26 cellular contexts compared by ENCODE assay signal in the genomic region with DNA sequence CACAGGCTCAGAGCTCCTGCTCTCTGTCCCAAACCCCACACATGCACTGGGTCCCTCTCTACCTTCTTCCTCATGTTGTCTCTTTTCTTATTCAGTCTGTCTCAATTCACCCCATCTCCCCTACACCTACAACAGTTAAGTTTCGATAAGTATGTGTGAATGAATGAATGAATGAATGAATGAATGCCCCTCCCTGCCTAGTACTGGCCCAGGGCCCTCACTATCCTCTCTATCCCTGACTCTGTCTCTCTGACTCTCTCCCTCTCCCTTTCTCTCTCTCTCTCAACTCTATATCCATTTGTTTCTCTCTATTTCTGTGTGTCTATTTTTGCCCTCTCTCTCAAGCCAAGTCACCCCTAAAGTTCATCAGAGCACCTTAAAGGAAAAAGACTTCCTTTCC. TPM values are rescaled to one million over a fixed set of nuclear protein-coding genes. Genes with fewer than 3 reads are reported as not detected.
DNase-seq lines count a peak whose midpoint lies in the region; ATAC-seq, FAIRE-seq and TF ChIP-seq lines count a peak whose summit lies in the region.
"Had no signal": no experiment of that assay in that cellular context is flagged by ENCODE, and none has a peak within 500 bp of the region (broad histone marks: within the 10 kb centered on the region; RNA-seq: fewer than 3 reads in every experiment).

No MANE protein-coding gene starts in this region.

- H3K4me2 ChIP-seq in mammary epithelial cell (ENCODE audit: insufficient read depth, low read depth, low read length) (no peak overlapping the region), astrocyte (ENCODE audit: low read length) (no peak overlapping the region)

- POLR2A ChIA-PET in MCF 10A (lab: Yijun Ruan, JAX) = interaction anchor here (0.6 to 2.0 kb wide), 12 partner anchors 29 to 957 kb away, joined by 3 to 11 read pairs (median 5); a partner anchor contains a TSS

- no peaks in the 10 kb centered on the region for H3K9me3 Mint-ChIP-seq in MCF 10A (ENCODE audit: unreplicated experiment)
- peaks cover 2% of the 10 kb centered on the region for H3K9me3 Mint-ChIP-seq in astrocyte (ENCODE audit: unreplicated experiment)
- no peaks in the 10 kb centered on the region for H3K9me3 Mint-ChIP-seq in natural killer cell
- H3K9me3 Mint-ChIP-seq in mesothelial cell of epicardium = no peaks in the 10 kb centered on the region
- no peaks in the 10 kb centered on the region for H3K9me3 Mint-ChIP-seq in activated T-cell treated with anti-CD3 and anti-CD28 coated beads, Interleukin-2, amount 50 U/mL, for 4 hours

- in situ Hi-C loops in mammary epithelial cell (cut with MboI; ENCODE audit: low sequenced_read_pairs in 2 of 2) = loop anchor here in 1 of 2 donors (10.0 kb wide), 1 partner anchor 86 kb away; no protein-coding TSS in a partner anchor

- WGBS in mammary epithelial cell (ENCODE audit: low coverage, missing lambda C conversion rate) = 100% methylated on average over 1 of the region's 1 CpG
- 85 to 88% methylated on average over 1 of the region's 1 CpG for WGBS in esophagus squamous epithelium, 2 donors

- H2AFZ ChIP-seq in mammary epithelial cell (ENCODE audit: low read depth, low read length) (no peak overlapping the region), astrocyte (ENCODE audit: low read depth, low read length) (no peak overlapping the region)
- H2AFZ ChIP-seq: GM23248 had no signal

- dilution Hi-C loops in mammary epithelial cell (cut with HindIII; ENCODE audit: low sequenced_read_pairs) = no loop called here

- FAIRE-seq in astrocyte (lab: Jason Lieb, UNC) = no peak
- FAIRE-seq: GM18507 had no signal

- H3K4me1 Mint-ChIP-seq in MCF 10A (ENCODE audit: insufficient read depth, unreplicated experiment) (peaks cover 51% of the 10 kb centered on the region), astrocyte (ENCODE audit: low read depth, unreplicated experiment) (no peaks in the 10 kb centered on the region), natural killer cell (no peaks in the 10 kb centered on the region), mesothelial cell of epicardium (peaks cover 4% of the 10 kb centered on the region)
- no peaks in the 10 kb centered on the region for H3K4me1 Mint-ChIP-seq in activated T-cell treated with anti-CD3 and anti-CD28 coated beads, Interleukin-2, amount 50 U/mL, for 4 hours (ENCODE audit: low read depth)

- H3K27ac Mint-ChIP-seq in MCF 10A (ENCODE audit: low read depth, unreplicated experiment) (peak overlapping the region; percentile 97), astrocyte (ENCODE audit: unreplicated experiment) (peak overlapping the region; percentile 2), natural killer cell (no peak overlapping the region), mesothelial cell of epicardium (no peak overlapping the region)

- BruUV-seq in MCF 10A (replicated peaks; lab: Mats Ljungman, UMichigan) = no TSS peak
- BruUV-seq in mammary epithelial cell (replicated peaks; lab: Mats Ljungman, UMichigan) = no TSS peak

- H3K4me3 ChIP-seq in mammary epithelial cell (replicated peaks in 1 of 3; ENCODE audit: insufficient read depth in 1 of 3, low read depth in 2 of 3, low read length in 3 of 3) = no peak overlapping the region
- H3K4me3 ChIP-seq in astrocyte (ENCODE audit: insufficient read depth, low read depth, low read length) = no peak overlapping the region
- no peak overlapping the region for H3K4me3 ChIP-seq in esophagus squamous epithelium
- no peak overlapping the region for H3K4me3 ChIP-seq in vagina
- H3K4me3 ChIP-seq: GM23248, SJCRH30 had no signal

- H3K79me2 ChIP-seq in mammary epithelial cell (ENCODE audit: insufficient read depth, low read length) (peaks cover 8% of the 10 kb centered on the region), astrocyte (ENCODE audit: insufficient read depth, low read length) (no peaks in the 10 kb centered on the region)

- H3K9ac ChIP-seq in mammary epithelial cell (ENCODE audit: insufficient read depth, low read length) (no peak overlapping the region), astrocyte (ENCODE audit: low read length) (no peak overlapping the region)
- H3K9ac ChIP-seq: GM23248 had no signal

- H4K20me1 ChIP-seq in mammary epithelial cell (ENCODE audit: insufficient read depth, low read length) (no peaks in the 10 kb centered on the region), astrocyte (ENCODE audit: insufficient read depth, low read length) (no peaks in the 10 kb centered on the region)

- H3K9me3 ChIP-seq in mammary epithelial cell (replicated peaks; ENCODE audit: insufficient read depth, low read length) (no peaks in the 10 kb centered on the region), astrocyte (ENCODE audit: insufficient read depth, low read depth, low read length) (no peaks in the 10 kb centered on the region), esophagus squamous epithelium (no peaks in the 10 kb centered on the region), vagina (no peaks in the 10 kb centered on the region)
- H3K9me3 ChIP-seq: SJCRH30 had no signal

- TF ChIP-seq CTCF in MCF 10A (IDR thresholded peaks at IDR 0.05; ENCODE audit: unreplicated experiment) (no peak), mammary epithelial cell (conservative IDR thresholded peaks at IDR 0.05 in 1 of 2, IDR thresholded peaks at IDR 0.05 in 1 of 2; ENCODE audit: extremely low read depth in 1 of 2, insufficient read depth in 1 of 2, low read depth in 1 of 2, low read length in 2 of 2) (no peak), astrocyte (IDR thresholded peaks at IDR 0.05; ENCODE audit: insufficient read depth, low read depth, low read length) (no peak), esophagus squamous epithelium (IDR thresholded peaks at IDR 0.05) (no peak), vagina (IDR thresholded peaks at IDR 0.05) (no peak), natural killer cell (IDR thresholded peaks at IDR 0.05) (no peak), mesothelial cell of epicardium (IDR thresholded peaks at IDR 0.05; ENCODE audit: unreplicated experiment) (no peak)

- DNase-seq in MCF 10A (ENCODE audit: unreplicated experiment) (no peak), mammary epithelial cell (no peak), astrocyte (ENCODE audit: low read depth) (no peak), esophagus squamous epithelium (lab: John Stamatoyannopoulos, UW) (no peak), vagina (ENCODE audit: extremely low spot score in 2 of 2) (no peak), natural killer cell (no peak), mesothelial cell of epicardium (ENCODE audit: low spot score in 2 of 2, unreplicated experiment in 2 of 2) (no peak)
- no peak for DNase-seq in activated T-cell treated with anti-CD3 and anti-CD28 coated beads, Interleukin-2, amount 50 U/mL, for 4 hours
- DNase-seq: 8988T; ACHN; DMS153; GM23248; HCEC 1CT; Karpas-422; NCI-H1092 treated with DMSO at 0.1 percent for 48 hours; NCI-H1436; NCI-H187; NCI-H2171 treated with DMSO at 0.1 percent for 48 hours; NCI-H345; NCI-H524; NCI-H774; NK-92 treated with Interleukin-12 subunit alpha and Interleukin-12 subunit beta, amount 100 ng/mL, for 24 hours; SJCRH30 had no signal

- H3K36me3 Mint-ChIP-seq in MCF 10A (ENCODE audit: insufficient read depth, unreplicated experiment) = peaks cover 31% of the 10 kb centered on the region
- no peaks in the 10 kb centered on the region for H3K36me3 Mint-ChIP-seq in astrocyte (ENCODE audit: low read depth, unreplicated experiment)
- H3K36me3 Mint-ChIP-seq in natural killer cell = no peaks in the 10 kb centered on the region
- H3K36me3 Mint-ChIP-seq in mesothelial cell of epicardium = no peaks in the 10 kb centered on the region
- H3K36me3 Mint-ChIP-seq in activated T-cell treated with anti-CD3 and anti-CD28 coated beads, Interleukin-2, amount 50 U/mL, for 4 hours (ENCODE audit: insufficient read depth) = no peaks in the 10 kb centered on the region

- intact Hi-C loops in MCF 10A (cut with micrococcal nuclease) = no loop called here
- intact Hi-C loops in mammary epithelial cell (cut with micrococcal nuclease) = no loop called here
- intact Hi-C loops in esophagus squamous epithelium (cut with DNase I) = no loop called here
- intact Hi-C loops in vagina (cut with DNase I) = no loop called here
- intact Hi-C loops in natural killer cell (cut with micrococcal nuclease) = no loop called here

- H3K4me3 Mint-ChIP-seq in MCF 10A (ENCODE audit: unreplicated experiment) (no peak overlapping the region), astrocyte (ENCODE audit: unreplicated experiment) (no peak overlapping the region), natural killer cell (no peak overlapping the region), mesothelial cell of epicardium (no peak overlapping the region)
- H3K4me3 Mint-ChIP-seq in activated T-cell treated with anti-CD3 and anti-CD28 coated beads, Interleukin-2, amount 50 U/mL, for 4 hours = no peak overlapping the region

- H3K27me3 ChIP-seq in mammary epithelial cell (ENCODE audit: insufficient read depth, low read length) = no peaks in the 10 kb centered on the region
- H3K27me3 ChIP-seq in astrocyte (ENCODE audit: insufficient read depth, low read length) = peaks cover 7% of the 10 kb centered on the region
- peaks cover 0 to 62% (median 0%) of the 10 kb centered on the region in 4 donors for H3K27me3 ChIP-seq in esophagus squamous epithelium
- H3K27me3 ChIP-seq in vagina = no peaks in the 10 kb centered on the region
- H3K27me3 ChIP-seq: SJCRH30 had no signal

- H3K36me3 ChIP-seq in mammary epithelial cell (ENCODE audit: insufficient read depth, low read length) (peaks cover 8% of the 10 kb centered on the region), astrocyte (ENCODE audit: insufficient read depth, low read length) (no peaks in the 10 kb centered on the region), esophagus squamous epithelium (no peaks in the 10 kb centered on the region), vagina (no peaks in the 10 kb centered on the region)
- H3K36me3 ChIP-seq: SJCRH30 had no signal

- H3K4me1 ChIP-seq in mammary epithelial cell (ENCODE audit: insufficient read depth, low read length) (peaks cover 60% of the 10 kb centered on the region), astrocyte (ENCODE audit: insufficient read depth, low read length) (no peaks in the 10 kb centered on the region), esophagus squamous epithelium (peaks cover 0 to 57% (median 19%) of the 10 kb centered on the region in 3 donors), vagina (peaks cover 25% of the 10 kb centered on the region)

- TF ChIP-seq POLR2A in esophagus squamous epithelium (IDR thresholded peaks at IDR 0.05) (no peak), vagina (IDR thresholded peaks at IDR 0.05) (no peak)

- H3K27ac ChIP-seq in mammary epithelial cell (ENCODE audit: insufficient read depth, low read depth, low read length) = no peak overlapping the region
- H3K27ac ChIP-seq in astrocyte (ENCODE audit: low read depth, low read length) = no peak overlapping the region
- H3K27ac ChIP-seq in esophagus squamous epithelium = peak overlapping the region in 3 of 4 donors; percentile 50 to 70 (median 53)
- H3K27ac ChIP-seq in vagina = peak overlapping the region; percentile 60
- H3K27ac ChIP-seq: GM23248, HL-60, SJCRH30 had no signal

- CTCF ChIA-PET in MCF 10A (lab: Yijun Ruan, JAX) (interaction anchor here (0.5 to 5.5 kb wide), 17 partner anchors 10 to 722 kb away, joined by 3 to 60 read pairs (median 6); a partner anchor contains a TSS), mammary epithelial cell (lab: Charles Lee; ENCODE audit: low non-redundant PET) (no interaction called here)

- peaks cover 4% of the 10 kb centered on the region for H3K27me3 Mint-ChIP-seq in MCF 10A (ENCODE audit: insufficient read depth, unreplicated experiment)
- H3K27me3 Mint-ChIP-seq in astrocyte (ENCODE audit: low read depth, unreplicated experiment) = peaks cover 53% of the 10 kb centered on the region
- H3K27me3 Mint-ChIP-seq in natural killer cell (ENCODE audit: low read depth in 2 of 2) = peaks cover 24 to 25% of the 10 kb centered on the region in 2 donors
- H3K27me3 Mint-ChIP-seq in mesothelial cell of epicardium (ENCODE audit: low read depth) = no peaks in the 10 kb centered on the region
- H3K27me3 Mint-ChIP-seq in activated T-cell treated with anti-CD3 and anti-CD28 coated beads, Interleukin-2, amount 50 U/mL, for 4 hours (ENCODE audit: low read depth) = peaks cover 60% of the 10 kb centered on the region

- no peak for ATAC-seq in natural killer cell
- ATAC-seq in activated T-cell treated with anti-CD3 and anti-CD28 coated beads, Interleukin-2, amount 50 U/mL, for 4 hours = no peak

RNA-seq across cellular contexts. Expression of a gene that starts 6.7 kb away (rescaled TPM):
- 0.21 and 0.27 TPM in 2 replicates for total RNA-seq in MCF 10A (2022)
- total RNA-seq in mammary epithelial cell = under 1 TPM; 0.17 to 0.80 TPM
- polyA plus RNA-seq in mammary epithelial cell = 0.35 TPM
- not detected for polyA minus RNA-seq in mammary epithelial cell
- 0.09 TPM in 1 of 2 replicates, not detected in the other for total RNA-seq in astrocyte
- under 1 TPM in 2 of 4 donors, not detected in 2; 0.19 to 0.61 TPM for total RNA-seq in esophagus squamous epithelium
- total RNA-seq in vagina = not detected
- total RNA-seq in natural killer cell = not detected
- not detected in 3 replicates for total RNA-seq in mesothelial cell of epicardium
- not detected for total RNA-seq in activated T-cell treated with anti-CD3 and anti-CD28 coated beads, Interleukin-2, amount 50 U/mL, for 4 hours
- total RNA-seq: GM23248, SJCRH30 had no signal
- polyA plus RNA-seq: BJ, GM23248 had no signal

RNA-seq across cellular contexts. Expression of a gene that starts 8.2 kb away (rescaled TPM):
- total RNA-seq in MCF 10A (2022) (696 and 1,755 TPM in 2 replicates), mammary epithelial cell (1,000 to 10,000 TPM; 4,602 to 9,976 TPM), astrocyte (1.0 and 2.2 TPM in 2 replicates), esophagus squamous epithelium (1,000 to 10,000 TPM in 2 of 4 donors, 100 to 1,000 TPM in 2; 115 to 7,717 (median 1,579) TPM), vagina (1,546 TPM), natural killer cell (not detected), mesothelial cell of epicardium (0.45 TPM in 1 of 3 replicates, not detected in the others)
- 26,464 TPM for polyA plus RNA-seq in mammary epithelial cell
- polyA minus RNA-seq in mammary epithelial cell = 15,260 TPM
- not detected for total RNA-seq in activated T-cell treated with anti-CD3 and anti-CD28 coated beads, Interleukin-2, amount 50 U/mL, for 4 hours
- total RNA-seq: GM23248, SJCRH30 had no signal

RNA-seq across cellular contexts. Expression of a gene that starts 34.0 kb away (rescaled TPM):
- 74.5 and 109 TPM in 2 replicates for total RNA-seq in MCF 10A (2022)
- total RNA-seq in mammary epithelial cell = 1,000 to 10,000 TPM in 1 of 2 donors, 100 to 1,000 TPM in 1; 585 to 1,021 TPM
- 659 TPM for polyA plus RNA-seq in mammary epithelial cell
- 694 TPM for polyA minus RNA-seq in mammary epithelial cell
- 0.79 and 1.3 TPM in 2 replicates for total RNA-seq in astrocyte
- total RNA-seq in esophagus squamous epithelium = 1,000 to 10,000 TPM in 2 of 4 donors, 100 to 1,000 TPM in 2; 156 to 6,712 (median 1,275) TPM
- 872 TPM for total RNA-seq in vagina
- total RNA-seq in natural killer cell = not detected
- total RNA-seq in mesothelial cell of epicardium = 0.40 to 0.79 TPM (median 0.40 TPM) in 3 replicates
- total RNA-seq in activated T-cell treated with anti-CD3 and anti-CD28 coated beads, Interleukin-2, amount 50 U/mL, for 4 hours = not detected

RNA-seq across cellular contexts. Expression of a gene that starts 45.8 kb away (rescaled TPM):
- total RNA-seq in MCF 10A (2022) (1,990 and 4,105 TPM in 2 replicates), mammary epithelial cell (over 10,000 TPM; 10,365 to 24,723 TPM), astrocyte (21.4 and 28.3 TPM in 2 replicates), esophagus squamous epithelium (1,000 to 10,000 TPM in 1 of 4 donors, 10 to 100 TPM in 3; 45.8 to 2,552 (median 75.7) TPM), vagina (165 TPM), natural killer cell (not detected), mesothelial cell of epicardium (221 to 238 TPM (median 232 TPM) in 3 replicates)
- polyA plus RNA-seq in mammary epithelial cell = 8,957 TPM
- 6,693 TPM for polyA minus RNA-seq in mammary epithelial cell
- total RNA-seq in activated T-cell treated with anti-CD3 and anti-CD28 coated beads, Interleukin-2, amount 50 U/mL, for 4 hours = not detected

RNA-seq across cellular contexts. Expression of a gene that starts 50.4 kb away (rescaled TPM):
- total RNA-seq in MCF 10A (2022) (0.68 TPM in 1 of 2 replicates, not detected in the other), mammary epithelial cell (10 to 100 TPM in 1 of 2 donors, not detected in 1; 29.3 TPM), astrocyte (113 and 210 TPM in 2 replicates), esophagus squamous epithelium (1,000 to 10,000 TPM in 2 of 4 donors, 100 to 1,000 TPM in 2; 589 to 1,442 (median 1,001) TPM), vagina (198 TPM), natural killer cell (not detected), mesothelial cell of epicardium (366 to 377 TPM (median 368 TPM) in 3 replicates)
- 1.7 TPM for polyA plus RNA-seq in mammary epithelial cell
- polyA minus RNA-seq in mammary epithelial cell = not detected
- total RNA-seq in activated T-cell treated with anti-CD3 and anti-CD28 coated beads, Interleukin-2, amount 50 U/mL, for 4 hours = 1 to 10 TPM; 1.1 to 2.0 (median 1.8) TPM
- total RNA-seq: SJCRH30 had no signal

Comparison
In these comparisons a context has a peak if more than half of its experiments do, and no peak if none do; other contexts are left out.
1. H3K27ac Mint-ChIP-seq: peak in MCF 10A (single experiment) and astrocyte (single experiment); none in natural killer cell (0 of 2) and mesothelial cell of epicardium (single experiment).
2. H3K27ac ChIP-seq: peak in esophagus squamous epithelium (3 of 4) and vagina (single experiment); none in mammary epithelial cell (single experiment) and astrocyte (single experiment).
3. RNA of a gene that starts 8.2 kb away (total RNA-seq): 4,602 to 9,976 TPM in mammary epithelial cell, 115 to 7,717 TPM in esophagus squamous epithelium, 696 to 1,755 TPM in MCF 10A and 1,546 TPM in vagina (single experiment); 1.0 to 2.2 TPM in astrocyte, 0.45 TPM in mesothelial cell of epicardium, not detected in natural killer cell and not detected in activated T-cell treated with anti-CD3 and anti-CD28 coated beads, Interleukin-2, amount 50 U/mL, for 4 hours; every median in the first group is over 10 times any median in the second.
4. RNA of a gene that starts 34.0 kb away (total RNA-seq): 156 to 6,712 TPM in esophagus squamous epithelium, 585 to 1,021 TPM in mammary epithelial cell, 872 TPM in vagina (single experiment) and 74.5 to 109 TPM in MCF 10A; 0.79 to 1.3 TPM in astrocyte, 0.40 to 0.79 TPM in mesothelial cell of epicardium, not detected in natural killer cell and not detected in activated T-cell treated with anti-CD3 and anti-CD28 coated beads, Interleukin-2, amount 50 U/mL, for 4 hours; every median in the first group is over 10 times any median in the second.